ENCODE assay signal across 1 cellular context in the genomic region with DNA sequence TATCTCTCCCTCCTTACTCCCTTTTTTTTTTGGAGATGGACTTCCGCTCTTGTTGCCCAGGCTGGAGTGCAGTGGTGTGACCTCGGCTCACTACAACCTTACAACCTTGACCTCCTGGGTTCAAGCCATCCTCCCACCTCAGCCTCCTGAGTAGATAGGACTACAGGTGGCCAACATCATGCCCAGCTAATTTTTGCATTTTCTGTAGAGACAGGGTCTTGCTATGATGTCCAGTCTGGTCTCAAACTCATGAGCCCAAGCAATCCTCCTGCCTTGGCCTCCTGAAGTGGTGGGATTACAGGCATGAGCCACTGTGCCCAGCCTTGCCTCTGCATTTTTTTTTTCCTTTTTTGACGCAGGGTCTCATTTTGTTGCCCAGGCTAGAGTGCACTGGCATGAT.
TF ChIP-seq lines count a peak whose summit lies in the region.

No MANE protein-coding gene starts in this region.

TF ChIP-seq in HCT116, 20 proteins besides CTCF, POLR2A, EP300 and RAD21 (continued from another document):
- TF ChIP-seq, protein P1, sequence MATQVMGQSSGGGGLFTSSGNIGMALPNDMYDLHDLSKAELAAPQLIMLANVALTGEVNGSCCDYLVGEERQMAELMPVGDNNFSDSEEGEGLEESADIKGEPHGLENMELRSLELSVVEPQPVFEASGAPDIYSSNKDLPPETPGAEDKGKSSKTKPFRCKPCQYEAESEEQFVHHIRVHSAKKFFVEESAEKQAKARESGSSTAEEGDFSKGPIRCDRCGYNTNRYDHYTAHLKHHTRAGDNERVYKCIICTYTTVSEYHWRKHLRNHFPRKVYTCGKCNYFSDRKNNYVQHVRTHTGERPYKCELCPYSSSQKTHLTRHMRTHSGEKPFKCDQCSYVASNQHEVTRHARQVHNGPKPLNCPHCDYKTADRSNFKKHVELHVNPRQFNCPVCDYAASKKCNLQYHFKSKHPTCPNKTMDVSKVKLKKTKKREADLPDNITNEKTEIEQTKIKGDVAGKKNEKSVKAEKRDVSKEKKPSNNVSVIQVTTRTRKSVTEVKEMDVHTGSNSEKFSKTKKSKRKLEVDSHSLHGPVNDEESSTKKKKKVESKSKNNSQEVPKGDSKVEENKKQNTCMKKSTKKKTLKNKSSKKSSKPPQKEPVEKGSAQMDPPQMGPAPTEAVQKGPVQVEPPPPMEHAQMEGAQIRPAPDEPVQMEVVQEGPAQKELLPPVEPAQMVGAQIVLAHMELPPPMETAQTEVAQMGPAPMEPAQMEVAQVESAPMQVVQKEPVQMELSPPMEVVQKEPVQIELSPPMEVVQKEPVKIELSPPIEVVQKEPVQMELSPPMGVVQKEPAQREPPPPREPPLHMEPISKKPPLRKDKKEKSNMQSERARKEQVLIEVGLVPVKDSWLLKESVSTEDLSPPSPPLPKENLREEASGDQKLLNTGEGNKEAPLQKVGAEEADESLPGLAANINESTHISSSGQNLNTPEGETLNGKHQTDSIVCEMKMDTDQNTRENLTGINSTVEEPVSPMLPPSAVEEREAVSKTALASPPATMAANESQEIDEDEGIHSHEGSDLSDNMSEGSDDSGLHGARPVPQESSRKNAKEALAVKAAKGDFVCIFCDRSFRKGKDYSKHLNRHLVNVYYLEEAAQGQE (IDR thresholded peaks at IDR 0.05; ENCODE audit: low read depth) = no peak
- TF ChIP-seq, protein P2, sequence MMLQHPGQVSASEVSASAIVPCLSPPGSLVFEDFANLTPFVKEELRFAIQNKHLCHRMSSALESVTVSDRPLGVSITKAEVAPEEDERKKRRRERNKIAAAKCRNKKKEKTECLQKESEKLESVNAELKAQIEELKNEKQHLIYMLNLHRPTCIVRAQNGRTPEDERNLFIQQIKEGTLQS (IDR thresholded peaks at IDR 0.05) = no peak
- TF ChIP-seq EZH2 (IDR thresholded peaks at IDR 0.05) (no peak), FOSL1 (IDR thresholded peaks at IDR 0.05; ENCODE audit: low read depth) (no peak), ZNF274 (IDR thresholded peaks at IDR 0.05; ENCODE audit: low read depth, low read length) (no peak), POLR2AphosphoS5 (IDR thresholded peaks at IDR 0.05; ENCODE audit: low read depth, low read length) (no peak), ZFX (IDR thresholded peaks at IDR 0.05) (no peak), YY1 (IDR thresholded peaks at IDR 0.05; ENCODE audit: extremely low read depth, insufficient replicate concordance, low read depth, low read length) (no peak), SP1 (IDR thresholded peaks at IDR 0.05; ENCODE audit: low read depth) (no peak), CEBPB (IDR thresholded peaks at IDR 0.05; ENCODE audit: low read depth) (no peak)
TF ChIP-seq in HCT116: peak in this region for 0.
